In genomic region chr4:156901871-156902270, GRCh38 we compare ENCODE assay signal across 27 cellular contexts.
DNase-seq lines count a peak whose midpoint lies in the region; FAIRE-seq and TF ChIP-seq lines count a peak whose summit lies in the region.
"Had no signal": no experiment of that assay in that cellular context is flagged by ENCODE, and none has a peak within 500 bp of the region (broad histone marks: within the 10 kb centered on the region; RNA-seq: fewer than 3 reads in every experiment).

No MANE protein-coding gene starts in this region.

- H3K4me2 ChIP-seq in keratinocyte (ENCODE audit: control insufficient read depth, extremely low read depth, insufficient read depth, low read depth, low read length) (peak overlapping the region; percentile 56), Karpas-422 (ENCODE audit: low read depth, low read length, poor library complexity, severe bottlenecking) (no peak overlapping the region)
- H3K4me2 ChIP-seq: A549 had no signal

- H3K9ac ChIP-seq in keratinocyte (ENCODE audit: control insufficient read depth, extremely low read depth, insufficient read depth, low read length) (peak overlapping the region; percentile 7), Karpas-422 (ENCODE audit: low read length) (no peak overlapping the region)

- peaks cover 28% of the 10 kb centered on the region for H3K79me2 ChIP-seq in keratinocyte (ENCODE audit: control insufficient read depth, insufficient read depth, low read length)
- no peaks in the 10 kb centered on the region for H3K79me2 ChIP-seq in Karpas-422 (ENCODE audit: low read length)

- H3K27me3 ChIP-seq in keratinocyte (ENCODE audit: control insufficient read depth, extremely low read depth, insufficient read depth, low read length) = no peaks in the 10 kb centered on the region
- H3K27me3 ChIP-seq in Karpas-422 (ENCODE audit: low read length) = no peaks in the 10 kb centered on the region
- H3K27me3 ChIP-seq: body of pancreas, gastroesophageal sphincter had no signal

- H3K4me1 Mint-ChIP-seq in HFFc6 (ENCODE audit: low read depth) (peaks cover 86% of the 10 kb centered on the region), chondrocyte (ENCODE audit: low read depth) (peaks cover 47% of the 10 kb centered on the region), immature natural killer cell (no peaks in the 10 kb centered on the region)
- H3K4me1 Mint-ChIP-seq: activated CD4-positive, alpha-beta T cell treated with anti-CD3 and anti-CD28 coated beads for 36 hours; activated naive CD8-positive, alpha-beta T cell treated with anti-CD3 and anti-CD28 coated beads, Interleukin-2, amount 10 ng/mL, durations not matched to agents 7 days and 5 days; CD4-positive, CD25-positive, alpha-beta regulatory T cell had no signal

- H3K9me1 ChIP-seq in keratinocyte (ENCODE audit: control insufficient read depth, extremely low read depth, insufficient read depth, low read length) = no peaks in the 10 kb centered on the region

- H3K4me1 ChIP-seq in keratinocyte (ENCODE audit: control insufficient read depth, extremely low read depth, insufficient read depth, low read length) (peaks cover 22% of the 10 kb centered on the region), Karpas-422 (ENCODE audit: low read length) (no peaks in the 10 kb centered on the region)
- H3K4me1 ChIP-seq: A549 had no signal

- H3K36me3 ChIP-seq in keratinocyte (ENCODE audit: control insufficient read depth in 2 of 2, extremely low read depth in 1 of 2, insufficient read depth in 2 of 2, low read length in 2 of 2) (no peaks in the 10 kb centered on the region), Karpas-422 (ENCODE audit: insufficient read depth, low read length) (no peaks in the 10 kb centered on the region)
- H3K36me3 ChIP-seq: gastroesophageal sphincter had no signal

- H2AFZ ChIP-seq in keratinocyte (ENCODE audit: control insufficient read depth, low read length) = no peak overlapping the region
- H2AFZ ChIP-seq in Karpas-422 (ENCODE audit: low read length) = no peak overlapping the region

- TF ChIP-seq CTCF in HFFc6 (IDR thresholded peaks at IDR 0.05) (no peak), chondrocyte (IDR thresholded peaks at IDR 0.05) (no peak), keratinocyte (optimal IDR thresholded peaks at IDR 0.05 in 1 of 3, IDR thresholded peaks at IDR 0.05 in 1 of 3, conservative IDR thresholded peaks at IDR 0.05 in 1 of 3; ENCODE audit: extremely low read depth in 1 of 3, insufficient read depth in 2 of 3, low read length in 3 of 3) (no peak)

- peak overlapping the region in 2 of 3 experiments; percentile 2 to 30 for H3K4me3 ChIP-seq in keratinocyte (ENCODE audit: control insufficient read depth in 2 of 3, extremely low read depth in 1 of 3, insufficient read depth in 2 of 3, low read depth in 1 of 3, low read length in 3 of 3)
- H3K4me3 ChIP-seq in Karpas-422 (ENCODE audit: low read length) = no peak overlapping the region
- H3K4me3 ChIP-seq: A549, body of pancreas, coronary artery, gastroesophageal sphincter had no signal

- H3K27ac Mint-ChIP-seq in HFFc6 (peak overlapping the region; percentile 33; the same call in 1 of the 2 replicates), chondrocyte (ENCODE audit: unreplicated experiment) (peak overlapping the region; percentile 75), immature natural killer cell (no peak overlapping the region)
- H3K27ac Mint-ChIP-seq: activated CD4-positive, alpha-beta T cell treated with anti-CD3 and anti-CD28 coated beads for 36 hours; activated naive CD8-positive, alpha-beta T cell treated with anti-CD3 and anti-CD28 coated beads, Interleukin-2, amount 10 ng/mL, durations not matched to agents 7 days and 5 days; CD4-positive, CD25-positive, alpha-beta regulatory T cell had no signal

- DNase-seq in AG08395 (ENCODE audit: low spot score) (peak; percentile 50), HFFc6 (no peak), chondrocyte (ENCODE audit: low spot score) (no peak), keratinocyte (ENCODE audit: low read depth, low spot score) (no peak), immature natural killer cell (no peak), Karpas-422 (no peak), NCI-H1092 (lab: John Stamatoyannopoulos, UW) (no peak), H4 (ENCODE audit: low spot score) (no peak)
- DNase-seq: activated CD4-positive, alpha-beta T cell treated with anti-CD3 and anti-CD28 coated beads for 36 hours; activated naive CD8-positive, alpha-beta T cell treated with anti-CD3 and anti-CD28 coated beads, Interleukin-2, amount 10 ng/mL, durations not matched to agents 7 days and 5 days; body of pancreas; CD4-positive, CD25-positive, alpha-beta regulatory T cell; DMS 273 treated with DMSO at 0.1 percent for 48 hours; kidney glomerular epithelial cell; NCI-H1417; NCI-H2107; NCI-H526 treated with DMSO at 0.1 percent for 48 hours; occipital lobe; Right ventricle myocardium superior; stimulated activated CD4-positive, alpha-beta T cell treated with anti-CD3 and anti-CD28 coated beads, Interleukin-12 subunit alpha, Interleukin-12 subunit beta, amount 100 ng/mL, for 4 hours; substantia nigra had no signal

- H3K36me3 Mint-ChIP-seq in HFFc6 (ENCODE audit: low read depth) (peaks cover 18% of the 10 kb centered on the region; the same call in 1 of the 2 replicates), chondrocyte (ENCODE audit: low read depth) (no peaks in the 10 kb centered on the region), immature natural killer cell (no peaks in the 10 kb centered on the region)
- H3K36me3 Mint-ChIP-seq: activated naive CD8-positive, alpha-beta T cell treated with anti-CD3 and anti-CD28 coated beads, Interleukin-2, amount 10 ng/mL, durations not matched to agents 7 days and 5 days; CD4-positive, CD25-positive, alpha-beta regulatory T cell had no signal

- dilution Hi-C loops in keratinocyte (cut with MboI; ENCODE audit: extremely low pct_ligation_motif_present, low sequenced_read_pairs) = no loop called here

- H4K20me1 ChIP-seq in keratinocyte (ENCODE audit: control insufficient read depth, extremely low read depth, insufficient read depth, low read length) (no peaks in the 10 kb centered on the region), Karpas-422 (ENCODE audit: insufficient read depth, low read depth, low read length) (no peaks in the 10 kb centered on the region)

- H3K27ac ChIP-seq in keratinocyte (ENCODE audit: control insufficient read depth, insufficient read depth, low read length) (peak overlapping the region; percentile 37), Karpas-422 (ENCODE audit: low read length) (no peak overlapping the region)
- H3K27ac ChIP-seq: A549, body of pancreas, coronary artery, gastroesophageal sphincter had no signal

- no peaks in the 10 kb centered on the region for H3K9me3 Mint-ChIP-seq in HFFc6
- no peaks in the 10 kb centered on the region for H3K9me3 Mint-ChIP-seq in chondrocyte (ENCODE audit: low read depth)
- H3K9me3 Mint-ChIP-seq in immature natural killer cell = peaks cover 2 to 29% (median 14%) of the 10 kb centered on the region in 6 donors
- H3K9me3 Mint-ChIP-seq: activated naive CD8-positive, alpha-beta T cell treated with anti-CD3 and anti-CD28 coated beads, Interleukin-2, amount 10 ng/mL, durations not matched to agents 7 days and 5 days had no signal

- H3K27me3 Mint-ChIP-seq in HFFc6 (ENCODE audit: insufficient read depth) (no peaks in the 10 kb centered on the region), chondrocyte (ENCODE audit: low read depth) (no peaks in the 10 kb centered on the region), immature natural killer cell (ENCODE audit: low read depth in 3 of 3) (no peaks in the 10 kb centered on the region)
- H3K27me3 Mint-ChIP-seq: activated CD4-positive, alpha-beta T cell treated with anti-CD3 and anti-CD28 coated beads for 36 hours; activated naive CD8-positive, alpha-beta T cell treated with anti-CD3 and anti-CD28 coated beads, Interleukin-2, amount 10 ng/mL, durations not matched to agents 7 days and 5 days; CD4-positive, CD25-positive, alpha-beta regulatory T cell had no signal

- H3K9me2 ChIP-seq in Karpas-422 (replicated peaks; ENCODE audit: insufficient read depth, low read length) = no peaks in the 10 kb centered on the region

- H3K9me3 ChIP-seq in keratinocyte (ENCODE audit: control insufficient read depth, low read depth, low read length) (no peaks in the 10 kb centered on the region), Karpas-422 (ENCODE audit: low read length) (no peaks in the 10 kb centered on the region)
- H3K9me3 ChIP-seq: A549, body of pancreas, gastroesophageal sphincter had no signal

- FAIRE-seq in keratinocyte (lab: Jason Lieb, UNC) = peak; percentile 83
- FAIRE-seq: A549, G401.6, GM19239, TTC549 had no signal

- H3K4me3 Mint-ChIP-seq in HFFc6 (peak overlapping the region; percentile 41), chondrocyte (ENCODE audit: unreplicated experiment) (no peak overlapping the region), immature natural killer cell (no peak overlapping the region)
- H3K4me3 Mint-ChIP-seq: activated CD4-positive, alpha-beta T cell treated with anti-CD3 and anti-CD28 coated beads for 36 hours; activated naive CD8-positive, alpha-beta T cell treated with anti-CD3 and anti-CD28 coated beads, Interleukin-2, amount 10 ng/mL, durations not matched to agents 7 days and 5 days; CD4-positive, CD25-positive, alpha-beta regulatory T cell had no signal

Comparison
In these comparisons a context has a peak if more than half of its experiments do, and no peak if none do; other contexts are left out.
1. H3K27ac Mint-ChIP-seq: peak in HFFc6 (single experiment) and chondrocyte (single experiment); none in immature natural killer cell (0 of 6).